In the genomic region with DNA sequence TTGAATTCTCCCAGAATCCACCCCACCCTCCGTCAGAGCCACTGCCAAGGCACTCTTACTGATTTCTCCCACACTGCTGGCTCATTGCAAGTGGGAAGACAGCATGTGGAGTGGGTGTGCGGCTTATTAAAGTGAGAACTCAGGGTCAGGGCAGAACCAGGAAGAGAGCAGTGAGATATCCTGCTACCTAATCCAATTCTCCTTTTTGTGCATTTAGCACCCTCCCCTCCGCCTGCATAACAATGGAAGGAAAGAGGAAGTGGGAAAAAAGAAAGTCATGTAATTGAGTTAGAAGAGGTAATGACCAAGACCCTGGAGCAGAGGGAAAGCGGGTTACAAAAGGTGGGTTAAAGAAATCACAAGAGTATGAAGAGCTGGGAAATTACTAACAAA, we compare ENCODE assay signal across 9 cellular contexts. TPM values are rescaled to one million over a fixed set of nuclear protein-coding genes. Genes with fewer than 3 reads are reported as not detected.
DNase-seq lines count a peak whose midpoint lies in the region; ATAC-seq and TF ChIP-seq lines count a peak whose summit lies in the region.
"Had no signal": no experiment of that assay in that cellular context is flagged by ENCODE, and none has a peak within 500 bp of the region (broad histone marks: within the 10 kb centered on the region; RNA-seq: fewer than 3 reads in every experiment).

No MANE protein-coding gene starts in this region.

- no peak overlapping the region for H3K4me3 Mint-ChIP-seq in stimulated activated effector memory CD8-positive, alpha-beta T cell treated with anti-CD3 and anti-CD28 coated beads, Interleukin-12 subunit alpha, Interleukin-12 subunit beta, amount 100 ng/mL, for 72 hours
- H3K4me3 Mint-ChIP-seq: T-helper 17 cell had no signal

- H4K20me1 ChIP-seq in GM23248 (ENCODE audit: insufficient read depth), result no peaks in the 10 kb centered on the region

- H3K4me3 ChIP-seq in GM23248 (no peak overlapping the region), RWPE2 (ENCODE audit: severe bottlenecking) (no peak overlapping the region)

- no peaks in the 10 kb centered on the region for H3K79me2 ChIP-seq in GM23248 (ENCODE audit: insufficient read depth)

- peak overlapping the region; percentile 76 for H3K4me2 ChIP-seq in GM23248 (ENCODE audit: unreplicated experiment)

- H3K9me3 ChIP-seq in GM23248 (ENCODE audit: low read depth) (no peaks in the 10 kb centered on the region), RWPE2 (ENCODE audit: severe bottlenecking) (no peaks in the 10 kb centered on the region)

- H3K4me1 ChIP-seq in GM23248 (ENCODE audit: insufficient read depth) (peaks cover 27% of the 10 kb centered on the region), RWPE2 (ENCODE audit: insufficient read depth, poor library complexity, severe bottlenecking) (peaks cover 15% of the 10 kb centered on the region)

- no peaks in the 10 kb centered on the region for H3K9me2 ChIP-seq in GM23248 (ENCODE audit: insufficient read depth)

- peak overlapping the region; percentile 68 for H2AFZ ChIP-seq in GM23248

- in situ Hi-C loops in GM23248 (cut with MboI), result no loop called here

- ATAC-seq in RWPE2 (ENCODE audit: low read depth), result no peak
- ATAC-seq in stimulated activated effector memory CD8-positive, alpha-beta T cell treated with anti-CD3 and anti-CD28 coated beads, Interleukin-12 subunit alpha, Interleukin-12 subunit beta, amount 100 ng/mL, for 72 hours, result no peak
- ATAC-seq: T-helper 17 cell had no signal

- no peaks in the 10 kb centered on the region for H3K36me3 ChIP-seq in GM23248 (ENCODE audit: low read depth)
- no peaks in the 10 kb centered on the region for H3K36me3 ChIP-seq in RWPE2 (ENCODE audit: low read depth)

- TF ChIP-seq CTCF in RWPE2 (IDR thresholded peaks at IDR 0.05; ENCODE audit: poor library complexity, severe bottlenecking), result no peak

- H3K27ac Mint-ChIP-seq in stimulated activated effector memory CD8-positive, alpha-beta T cell treated with anti-CD3 and anti-CD28 coated beads, Interleukin-12 subunit alpha, Interleukin-12 subunit beta, amount 100 ng/mL, for 72 hours, result no peak overlapping the region
- H3K27ac Mint-ChIP-seq: T-helper 17 cell had no signal

- H3F3A ChIP-seq in GM23248 (ENCODE audit: insufficient read depth), result peaks cover 20% of the 10 kb centered on the region

- peak overlapping the region; percentile 74; the same call in 1 of the 2 replicates for H3K27ac ChIP-seq in GM23248
- peak overlapping the region; percentile 72 for H3K27ac ChIP-seq in RWPE2 (ENCODE audit: poor library complexity, severe bottlenecking)

- H3K4me1 Mint-ChIP-seq in stimulated activated effector memory CD8-positive, alpha-beta T cell treated with anti-CD3 and anti-CD28 coated beads, Interleukin-12 subunit alpha, Interleukin-12 subunit beta, amount 100 ng/mL, for 72 hours, result peaks cover 11% of the 10 kb centered on the region

- WGBS in GM23248 (ENCODE audit: low coverage in 1 of 2, low lambda C conversion rate in 2 of 2, missing lambda C conversion rate in 2 of 2), 2 experiments, result 80 to 93% methylated on average over 4 of the region's 4 CpGs

- no peaks in the 10 kb centered on the region for H3K36me3 Mint-ChIP-seq in stimulated activated effector memory CD8-positive, alpha-beta T cell treated with anti-CD3 and anti-CD28 coated beads, Interleukin-12 subunit alpha, Interleukin-12 subunit beta, amount 100 ng/mL, for 72 hours

- no peaks in the 10 kb centered on the region for H3K9me3 Mint-ChIP-seq in stimulated activated effector memory CD8-positive, alpha-beta T cell treated with anti-CD3 and anti-CD28 coated beads, Interleukin-12 subunit alpha, Interleukin-12 subunit beta, amount 100 ng/mL, for 72 hours

- peak; percentile 19 for DNase-seq in GM23248
- no peak for DNase-seq in RWPE2 (ENCODE audit: low spot score)
- peak; percentile 15 for DNase-seq in glomerular visceral epithelial cell (ENCODE audit: extremely low spot score)
- peak; percentile 40 for DNase-seq in pons (ENCODE audit: low spot score)
- no peak for DNase-seq in DMS114 treated with DMSO at 0.1 percent for 48 hours (lab: John Stamatoyannopoulos, UW; ENCODE audit: unreplicated experiment)
- no peak for DNase-seq in NCI-H510A treated with DMSO at 0.1 percent for 48 hours (lab: John Stamatoyannopoulos, UW)
- no peak for DNase-seq in NCI-H187 treated with DMSO at 0.1 percent for 48 hours (lab: John Stamatoyannopoulos, UW)
- DNase-seq in stimulated activated effector memory CD8-positive, alpha-beta T cell treated with anti-CD3 and anti-CD28 coated beads, Interleukin-12 subunit alpha, Interleukin-12 subunit beta, amount 100 ng/mL, for 72 hours (ENCODE audit: low spot score in 2 of 2), result no peak
- DNase-seq: T-helper 17 cell had no signal

- 0 out of 2 replicates have a peak overlapping the region, but pooled peaks have one; percentile 5 for H3K9ac ChIP-seq in GM23248

- H3K27me3 ChIP-seq in GM23248 (replicated peaks; ENCODE audit: insufficient read depth), result no peaks in the 10 kb centered on the region; the same call in 1 of the 2 replicates
- H3K27me3 ChIP-seq in RWPE2 (ENCODE audit: insufficient read depth, poor library complexity, severe bottlenecking), result no peaks in the 10 kb centered on the region

RNA-seq across cellular contexts. Expression of gene PIK3CB, which starts 27.8 kb away (rescaled TPM):
- total RNA-seq in GM23248 (2014; rRNA removed; shearing (Covaris generic)), result 4.8 TPM in 2 replicates
- polyA plus RNA-seq in GM23248 (2016; fragmentation: Nextera tagmentation; extraction: Ambion mirVana), result 6.4 and 7.2 TPM in 2 replicates

Comparison
In these comparisons a context has a peak if more than half of its experiments do, and no peak if none do; other contexts are left out.
1. DNase-seq: peak in GM23248 (single experiment), glomerular visceral epithelial cell (single experiment) and pons (single experiment); none in RWPE2 (single experiment), DMS114 treated with DMSO at 0.1 percent for 48 hours (single experiment), NCI-H510A treated with DMSO at 0.1 percent for 48 hours (single experiment), NCI-H187 treated with DMSO at 0.1 percent for 48 hours (single experiment) and stimulated activated effector memory CD8-positive, alpha-beta T cell treated with anti-CD3 and anti-CD28 coated beads, Interleukin-12 subunit alpha, Interleukin-12 subunit beta, amount 100 ng/mL, for 72 hours (0 of 2).